Comparison of ENCODE assay signal across 17 cellular contexts in genomic region chr12:114404451-114405198, GRCh38. TPM values are rescaled to one million over a fixed set of nuclear protein-coding genes. Genes with fewer than 3 reads are reported as not detected.
DNase-seq lines count a peak whose midpoint lies in the region; ATAC-seq and TF ChIP-seq lines count a peak whose summit lies in the region.
"Had no signal": no experiment of that assay in that cellular context is flagged by ENCODE, and none has a peak within 500 bp of the region (broad histone marks: within the 10 kb centered on the region; RNA-seq: fewer than 3 reads in every experiment).

No MANE protein-coding gene starts in this region.

- DNase-seq in cardiac muscle cell (ENCODE audit: low read depth in 1 of 2, low spot score in 1 of 2), result peak in 1 of 2 donors; percentile 40
- DNase-seq in Right ventricle myocardium inferior (ENCODE audit: missing footprints), result no peak
- no peak for DNase-seq in hepatocyte (ENCODE audit: low spot score)
- no peak for DNase-seq in upper lobe of right lung
- no peak for DNase-seq in T-helper 17 cell
- no peak for DNase-seq in mucosa of gallbladder (ENCODE audit: low spot score)
- DNase-seq in activated CD4-positive, CD25-positive, alpha-beta regulatory T cell (lab: John Stamatoyannopoulos, UW), result no peak
- DNase-seq: activated CD4-positive, alpha-beta T cell treated with anti-CD3 and anti-CD28 coated beads, Interleukin-2, amount 10 ng/mL, durations not matched to agents 7 days and 5 days; activated naive CD4-positive, alpha-beta T cell treated with anti-CD3 and anti-CD28 coated beads, Interleukin-2, amount 50 U/mL, for 16 hours; colonic mucosa; left colon; NCI-H1436 treated with DMSO at 0.1 percent for 48 hours; stimulated activated CD4-positive, alpha-beta T cell treated with anti-CD3 and anti-CD28 coated beads, Interleukin-15, amount 100 ng/mL, for 24 hours; stimulated activated CD8-positive, alpha-beta memory T cell treated with anti-CD3 and anti-CD28 coated beads, Interleukin-4, amount 100 ng/mL, for 48 hours had no signal

- H3K4me1 ChIP-seq in cardiac muscle cell (ENCODE audit: low read depth), result peaks cover 48% of the 10 kb centered on the region
- H3K4me1 ChIP-seq in hepatocyte (ENCODE audit: insufficient read depth), result no peaks in the 10 kb centered on the region
- no peaks in the 10 kb centered on the region for H3K4me1 ChIP-seq in upper lobe of right lung
- H3K4me1 ChIP-seq: colonic mucosa had no signal

- no peaks in the 10 kb centered on the region for H3K9me3 ChIP-seq in cardiac muscle cell (ENCODE audit: low read depth)
- no peaks in the 10 kb centered on the region for H3K9me3 ChIP-seq in hepatocyte (ENCODE audit: low read depth)
- no peaks in the 10 kb centered on the region for H3K9me3 ChIP-seq in upper lobe of right lung
- no peaks in the 10 kb centered on the region for H3K9me3 ChIP-seq in T-helper 17 cell (ENCODE audit: control insufficient read depth, low read length, poor library complexity, severe bottlenecking)
- H3K9me3 ChIP-seq: colonic mucosa had no signal

- TF ChIP-seq CTCF in cardiac muscle cell (IDR thresholded peaks at IDR 0.05; ENCODE audit: low read depth, low read length), result no peak
- TF ChIP-seq CTCF in WI38 (IDR thresholded peaks at IDR 0.05; ENCODE audit: low read depth, low read length), result no peak
- no peak for TF ChIP-seq CTCF in hepatocyte (IDR thresholded peaks at IDR 0.05; ENCODE audit: poor library complexity)
- TF ChIP-seq CTCF in upper lobe of right lung (IDR thresholded peaks at IDR 0.05), result no peak

- H3K27ac Mint-ChIP-seq in T-helper 17 cell, result no peak overlapping the region

- H3K4me2 ChIP-seq in hepatocyte, result peak overlapping the region; percentile 86

- ATAC-seq in Right ventricle myocardium inferior (no peak), upper lobe of right lung (no peak), T-helper 17 cell (no peak)
- ATAC-seq: left colon had no signal

- 7% methylated on average over 27 of the region's 27 CpGs for WGBS in hepatocyte (ENCODE audit: low lambda C conversion rate, missing lambda C conversion rate)

- peaks cover 79% of the 10 kb centered on the region for H3K79me2 ChIP-seq in hepatocyte

- peaks cover 93% of the 10 kb centered on the region for H3K27me3 Mint-ChIP-seq in T-helper 17 cell

- H3K9me2 ChIP-seq in hepatocyte (replicated peaks; ENCODE audit: insufficient read depth), result no peaks in the 10 kb centered on the region

- intact Hi-C loops in Right ventricle myocardium inferior (cut with DNase I), result loop anchor here (5.0 kb wide), 4 partner anchors 37 to 232 kb away; no protein-coding TSS in a partner anchor
- intact Hi-C loops in upper lobe of right lung (cut with DNase I), result no loop called here

- H3K36me3 Mint-ChIP-seq in T-helper 17 cell (ENCODE audit: low read depth), result peaks cover 7% of the 10 kb centered on the region

- H3K4me3 Mint-ChIP-seq in T-helper 17 cell, result no peak overlapping the region
- H3K4me3 Mint-ChIP-seq: activated CD4-positive, alpha-beta T cell treated with anti-CD3 and anti-CD28 coated beads, Interleukin-2, amount 10 ng/mL, durations not matched to agents 7 days and 5 days had no signal

- peak overlapping the region; percentile 93 for H3K27ac ChIP-seq in cardiac muscle cell
- H3K27ac ChIP-seq in hepatocyte, result peak overlapping the region; percentile 93
- H3K27ac ChIP-seq in upper lobe of right lung, result peak overlapping the region; percentile 79
- H3K27ac ChIP-seq: colonic mucosa had no signal

- no peaks in the 10 kb centered on the region for H4K20me1 ChIP-seq in hepatocyte (ENCODE audit: insufficient read depth, poor library complexity, severe bottlenecking)

- no peaks in the 10 kb centered on the region for H3K36me3 ChIP-seq in cardiac muscle cell
- no peaks in the 10 kb centered on the region for H3K36me3 ChIP-seq in hepatocyte (replicated peaks; ENCODE audit: insufficient read depth, low read depth)
- no peaks in the 10 kb centered on the region for H3K36me3 ChIP-seq in upper lobe of right lung
- H3K36me3 ChIP-seq: colonic mucosa had no signal

- H3K27me3 ChIP-seq in cardiac muscle cell (peaks cover 68% of the 10 kb centered on the region), hepatocyte (peaks cover 98% of the 10 kb centered on the region), upper lobe of right lung (peaks cover 94% of the 10 kb centered on the region)

- H3K4me1 Mint-ChIP-seq in T-helper 17 cell, result peaks cover 8% of the 10 kb centered on the region

- H3K4me3 ChIP-seq in cardiac muscle cell (peak overlapping the region; percentile 97), WI38 (ENCODE audit: low read depth, low read length) (peak overlapping the region; percentile 91), hepatocyte (peak overlapping the region; percentile 19), upper lobe of right lung (peak overlapping the region; percentile 55)
- H3K4me3 ChIP-seq: colonic mucosa had no signal

- no peak overlapping the region for H2AFZ ChIP-seq in hepatocyte

RNA-seq across cellular contexts. Expression of gene TBX5, which starts 1.3 kb away (rescaled TPM):
- total RNA-seq in cardiac muscle cell (108 and 109 TPM in 2 replicates), Right ventricle myocardium inferior (55.8 TPM), hepatocyte (12.3 and 13.0 TPM in 2 replicates), upper lobe of right lung (22.3 TPM), T-helper 17 cell (not detected), mucosa of gallbladder (0.20 TPM)
- polyA plus RNA-seq in cardiac muscle cell (83.3 and 110 TPM in 2 replicates), hepatocyte (6.3 and 10.8 TPM in 2 replicates)
- total RNA-seq: activated CD4-positive, alpha-beta T cell treated with anti-CD3 and anti-CD28 coated beads, Interleukin-2, amount 10 ng/mL, durations not matched to agents 7 days and 5 days; colonic mucosa; frontal cortex; left colon had no signal
- polyA plus RNA-seq: CD14-positive monocyte had no signal

Comparison
In these comparisons a context has a peak if more than half of its experiments do, and no peak if none do; other contexts are left out.
1. H3K4me3 ChIP-seq: peak in every context shown above with its lines; median percentile 97 in cardiac muscle cell; 91 in WI38; 55 in upper lobe of right lung; 19 in hepatocyte.
2. RNA of gene TBX5, which starts 1.3 kb away (total RNA-seq): 108 to 109 TPM in cardiac muscle cell, 55.8 TPM in Right ventricle myocardium inferior (single experiment), 22.3 TPM in upper lobe of right lung (single experiment) and 12.3 to 13.0 TPM in hepatocyte; 0.20 TPM in mucosa of gallbladder (single experiment) and not detected in T-helper 17 cell; every median in the first group is over 10 times any median in the second.
3. Peak in every context shown above with its lines, with median percentiles within 50 percentile points of each other: H3K27ac ChIP-seq.